Comparison of ENCODE assay signal across 1 cellular context in genomic region chr6:157274116-157274470, GRCh38.
TF ChIP-seq lines count a peak whose summit lies in the region.

No MANE protein-coding gene starts in this region.

TF ChIP-seq in SK-N-SH treated with all-trans-retinoic acid at 6 μM for 48 hours, 23 proteins besides CTCF, POLR2A, EP300 and RAD21 (continued from another document):
- TF ChIP-seq CSRNP3 (CRISPR knock-in tag; IDR thresholded peaks at IDR 0.05) (no peak), OSR1 (CRISPR knock-in tag; IDR thresholded peaks at IDR 0.05) (no peak), ZNF565 (CRISPR knock-in tag; conservative IDR thresholded peaks at IDR 0.05; ENCODE audit: low read depth) (no peak), GLIS3 (CRISPR knock-in tag; IDR thresholded peaks at IDR 0.05) (no peak), ZNF8 (CRISPR knock-in tag; IDR thresholded peaks at IDR 0.05) (no peak), TOX (CRISPR knock-in tag; IDR thresholded peaks at IDR 0.05; ENCODE audit: borderline replicate concordance) (no peak), ZFP3 (CRISPR knock-in tag; IDR thresholded peaks at IDR 0.05) (no peak), PATZ1 (CRISPR knock-in tag; IDR thresholded peaks at IDR 0.05; ENCODE audit: borderline replicate concordance) (no peak), TCF4 (CRISPR knock-in tag; IDR thresholded peaks at IDR 0.05; ENCODE audit: borderline replicate concordance) (no peak), ZC3H10 (CRISPR knock-in tag; IDR thresholded peaks at IDR 0.05) (no peak)
